ENCODE assay signal across 8 cellular contexts in genomic region chr14:50830932-50831703, GRCh38. TPM values are rescaled to one million over a fixed set of nuclear protein-coding genes. Genes with fewer than 3 reads are reported as not detected.
DNase-seq lines count a peak whose midpoint lies in the region; ATAC-seq and TF ChIP-seq lines count a peak whose summit lies in the region.

A gene with protein sequence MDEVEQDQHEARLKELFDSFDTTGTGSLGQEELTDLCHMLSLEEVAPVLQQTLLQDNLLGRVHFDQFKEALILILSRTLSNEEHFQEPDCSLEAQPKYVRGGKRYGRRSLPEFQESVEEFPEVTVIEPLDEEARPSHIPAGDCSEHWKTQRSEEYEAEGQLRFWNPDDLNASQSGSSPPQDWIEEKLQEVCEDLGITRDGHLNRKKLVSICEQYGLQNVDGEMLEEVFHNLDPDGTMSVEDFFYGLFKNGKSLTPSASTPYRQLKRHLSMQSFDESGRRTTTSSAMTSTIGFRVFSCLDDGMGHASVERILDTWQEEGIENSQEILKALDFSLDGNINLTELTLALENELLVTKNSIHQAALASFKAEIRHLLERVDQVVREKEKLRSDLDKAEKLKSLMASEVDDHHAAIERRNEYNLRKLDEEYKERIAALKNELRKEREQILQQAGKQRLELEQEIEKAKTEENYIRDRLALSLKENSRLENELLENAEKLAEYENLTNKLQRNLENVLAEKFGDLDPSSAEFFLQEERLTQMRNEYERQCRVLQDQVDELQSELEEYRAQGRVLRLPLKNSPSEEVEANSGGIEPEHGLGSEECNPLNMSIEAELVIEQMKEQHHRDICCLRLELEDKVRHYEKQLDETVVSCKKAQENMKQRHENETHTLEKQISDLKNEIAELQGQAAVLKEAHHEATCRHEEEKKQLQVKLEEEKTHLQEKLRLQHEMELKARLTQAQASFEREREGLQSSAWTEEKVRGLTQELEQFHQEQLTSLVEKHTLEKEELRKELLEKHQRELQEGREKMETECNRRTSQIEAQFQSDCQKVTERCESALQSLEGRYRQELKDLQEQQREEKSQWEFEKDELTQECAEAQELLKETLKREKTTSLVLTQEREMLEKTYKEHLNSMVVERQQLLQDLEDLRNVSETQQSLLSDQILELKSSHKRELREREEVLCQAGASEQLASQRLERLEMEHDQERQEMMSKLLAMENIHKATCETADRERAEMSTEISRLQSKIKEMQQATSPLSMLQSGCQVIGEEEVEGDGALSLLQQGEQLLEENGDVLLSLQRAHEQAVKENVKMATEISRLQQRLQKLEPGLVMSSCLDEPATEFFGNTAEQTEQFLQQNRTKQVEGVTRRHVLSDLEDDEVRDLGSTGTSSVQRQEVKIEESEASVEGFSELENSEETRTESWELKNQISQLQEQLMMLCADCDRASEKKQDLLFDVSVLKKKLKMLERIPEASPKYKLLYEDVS (N-terminal part only) (minus strand): TSS chr14:50831162. CDS start chr14:50822056, 9,106 bp downstream.

- POLR2A ChIA-PET in AG04449 (lab: Yijun Ruan, JAX): interaction anchor here (0.5 to 1.0 kb wide), 3 partner anchors 16 to 131 kb away, joined by 3 read pairs; no protein-coding TSS in a partner anchor

- DNase-seq in AG04449 (ENCODE audit: low read depth, low spot score) (no peak), NCI-H2227 treated with DMSO at 0.1 percent for 48 hours (lab: John Stamatoyannopoulos, UW) (peak; percentile 66), left colon (peak; percentile 69 to 86)
- DNase-seq in activated CD4-positive, alpha-beta T cell treated with anti-CD3 and anti-CD28 coated beads for 1 hour: peak; percentile 57
- DNase-seq in stimulated activated CD4-positive, alpha-beta T cell treated with anti-CD3 and anti-CD28 coated beads, Interleukin-2, amount 100 ng/mL, for 24 hours: peak; percentile 72 to 77

- CTCF ChIA-PET in AG04449 (lab: Yijun Ruan, JAX): interaction anchor here (0.9 to 5.6 kb wide), 5 partner anchors 9 to 29 kb away, joined by 3 to 30 read pairs (median 4); no protein-coding TSS in a partner anchor

- no peak for TF ChIP-seq CTCF in AG04449 (IDR thresholded peaks at IDR 0.05; ENCODE audit: insufficient read depth, low read length, missing control alignments)

- H3K4me3 ChIP-seq in AG04449 (ENCODE audit: low read depth, low read length): peak within 1 kb of the TSS; percentile 74

- intact Hi-C loops in left colon (cut with DNase I, micrococcal nuclease): no loop called here

- peak within 1 kb of the TSS; percentile 74 for H3K27ac ChIP-seq in cingulate gyrus (ENCODE audit: low read depth, low read length)

- ATAC-seq in GM18861 (IDR thresholded peaks at IDR 0.05; ENCODE audit: unreplicated experiment): peak; percentile 54
- peak; percentile 71 for ATAC-seq in HG03095 (IDR thresholded peaks at IDR 0.05; ENCODE audit: unreplicated experiment)
- ATAC-seq in left colon: peak; percentile 96

RNA-seq across cellular contexts. Expression of the gene that starts here (rescaled TPM):
- 10 to 100 TPM; 21.0 to 24.7 TPM for total RNA-seq in left colon
